1 cellular context compared by ENCODE assay signal in the genomic region with DNA sequence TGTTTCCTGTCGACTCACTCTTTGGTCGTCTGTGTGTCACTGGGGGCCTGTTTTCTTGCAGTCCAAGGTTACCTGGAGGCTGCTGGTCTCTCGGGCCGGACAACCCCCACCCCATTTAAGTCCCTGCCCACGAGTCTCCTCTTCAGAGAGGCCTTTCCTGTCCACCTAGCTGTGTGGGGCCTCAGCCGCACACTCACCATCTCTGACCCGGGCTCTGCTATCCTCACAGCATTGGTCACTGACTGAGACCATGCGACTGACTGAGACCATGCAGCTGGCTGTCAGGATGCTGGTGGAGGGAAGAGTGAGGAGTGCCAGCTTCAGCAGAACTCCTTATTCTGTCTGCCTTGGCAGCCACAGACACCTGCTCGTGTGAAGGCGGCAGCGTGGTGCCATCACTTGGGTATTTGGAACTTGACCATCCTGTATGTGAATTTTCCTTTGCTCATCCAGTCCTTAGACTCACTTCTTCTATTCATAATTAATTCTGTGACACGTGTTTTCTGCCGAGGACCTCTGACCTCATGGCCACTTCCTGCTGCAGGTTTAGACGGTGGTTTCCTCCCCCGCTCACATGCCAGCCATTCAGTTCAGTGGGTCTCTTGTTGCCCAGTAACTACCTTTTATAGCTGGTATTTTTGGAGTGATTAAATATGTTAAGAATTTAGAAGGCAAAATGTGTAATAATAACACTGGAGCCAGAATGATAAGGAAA.
TF ChIP-seq lines count a peak whose summit lies in the region.

No MANE protein-coding gene starts in this region.

TF ChIP-seq in K562, 482 proteins besides CTCF, POLR2A, EP300 and RAD21 (continued from another document):
- TF ChIP-seq, protein P1, sequence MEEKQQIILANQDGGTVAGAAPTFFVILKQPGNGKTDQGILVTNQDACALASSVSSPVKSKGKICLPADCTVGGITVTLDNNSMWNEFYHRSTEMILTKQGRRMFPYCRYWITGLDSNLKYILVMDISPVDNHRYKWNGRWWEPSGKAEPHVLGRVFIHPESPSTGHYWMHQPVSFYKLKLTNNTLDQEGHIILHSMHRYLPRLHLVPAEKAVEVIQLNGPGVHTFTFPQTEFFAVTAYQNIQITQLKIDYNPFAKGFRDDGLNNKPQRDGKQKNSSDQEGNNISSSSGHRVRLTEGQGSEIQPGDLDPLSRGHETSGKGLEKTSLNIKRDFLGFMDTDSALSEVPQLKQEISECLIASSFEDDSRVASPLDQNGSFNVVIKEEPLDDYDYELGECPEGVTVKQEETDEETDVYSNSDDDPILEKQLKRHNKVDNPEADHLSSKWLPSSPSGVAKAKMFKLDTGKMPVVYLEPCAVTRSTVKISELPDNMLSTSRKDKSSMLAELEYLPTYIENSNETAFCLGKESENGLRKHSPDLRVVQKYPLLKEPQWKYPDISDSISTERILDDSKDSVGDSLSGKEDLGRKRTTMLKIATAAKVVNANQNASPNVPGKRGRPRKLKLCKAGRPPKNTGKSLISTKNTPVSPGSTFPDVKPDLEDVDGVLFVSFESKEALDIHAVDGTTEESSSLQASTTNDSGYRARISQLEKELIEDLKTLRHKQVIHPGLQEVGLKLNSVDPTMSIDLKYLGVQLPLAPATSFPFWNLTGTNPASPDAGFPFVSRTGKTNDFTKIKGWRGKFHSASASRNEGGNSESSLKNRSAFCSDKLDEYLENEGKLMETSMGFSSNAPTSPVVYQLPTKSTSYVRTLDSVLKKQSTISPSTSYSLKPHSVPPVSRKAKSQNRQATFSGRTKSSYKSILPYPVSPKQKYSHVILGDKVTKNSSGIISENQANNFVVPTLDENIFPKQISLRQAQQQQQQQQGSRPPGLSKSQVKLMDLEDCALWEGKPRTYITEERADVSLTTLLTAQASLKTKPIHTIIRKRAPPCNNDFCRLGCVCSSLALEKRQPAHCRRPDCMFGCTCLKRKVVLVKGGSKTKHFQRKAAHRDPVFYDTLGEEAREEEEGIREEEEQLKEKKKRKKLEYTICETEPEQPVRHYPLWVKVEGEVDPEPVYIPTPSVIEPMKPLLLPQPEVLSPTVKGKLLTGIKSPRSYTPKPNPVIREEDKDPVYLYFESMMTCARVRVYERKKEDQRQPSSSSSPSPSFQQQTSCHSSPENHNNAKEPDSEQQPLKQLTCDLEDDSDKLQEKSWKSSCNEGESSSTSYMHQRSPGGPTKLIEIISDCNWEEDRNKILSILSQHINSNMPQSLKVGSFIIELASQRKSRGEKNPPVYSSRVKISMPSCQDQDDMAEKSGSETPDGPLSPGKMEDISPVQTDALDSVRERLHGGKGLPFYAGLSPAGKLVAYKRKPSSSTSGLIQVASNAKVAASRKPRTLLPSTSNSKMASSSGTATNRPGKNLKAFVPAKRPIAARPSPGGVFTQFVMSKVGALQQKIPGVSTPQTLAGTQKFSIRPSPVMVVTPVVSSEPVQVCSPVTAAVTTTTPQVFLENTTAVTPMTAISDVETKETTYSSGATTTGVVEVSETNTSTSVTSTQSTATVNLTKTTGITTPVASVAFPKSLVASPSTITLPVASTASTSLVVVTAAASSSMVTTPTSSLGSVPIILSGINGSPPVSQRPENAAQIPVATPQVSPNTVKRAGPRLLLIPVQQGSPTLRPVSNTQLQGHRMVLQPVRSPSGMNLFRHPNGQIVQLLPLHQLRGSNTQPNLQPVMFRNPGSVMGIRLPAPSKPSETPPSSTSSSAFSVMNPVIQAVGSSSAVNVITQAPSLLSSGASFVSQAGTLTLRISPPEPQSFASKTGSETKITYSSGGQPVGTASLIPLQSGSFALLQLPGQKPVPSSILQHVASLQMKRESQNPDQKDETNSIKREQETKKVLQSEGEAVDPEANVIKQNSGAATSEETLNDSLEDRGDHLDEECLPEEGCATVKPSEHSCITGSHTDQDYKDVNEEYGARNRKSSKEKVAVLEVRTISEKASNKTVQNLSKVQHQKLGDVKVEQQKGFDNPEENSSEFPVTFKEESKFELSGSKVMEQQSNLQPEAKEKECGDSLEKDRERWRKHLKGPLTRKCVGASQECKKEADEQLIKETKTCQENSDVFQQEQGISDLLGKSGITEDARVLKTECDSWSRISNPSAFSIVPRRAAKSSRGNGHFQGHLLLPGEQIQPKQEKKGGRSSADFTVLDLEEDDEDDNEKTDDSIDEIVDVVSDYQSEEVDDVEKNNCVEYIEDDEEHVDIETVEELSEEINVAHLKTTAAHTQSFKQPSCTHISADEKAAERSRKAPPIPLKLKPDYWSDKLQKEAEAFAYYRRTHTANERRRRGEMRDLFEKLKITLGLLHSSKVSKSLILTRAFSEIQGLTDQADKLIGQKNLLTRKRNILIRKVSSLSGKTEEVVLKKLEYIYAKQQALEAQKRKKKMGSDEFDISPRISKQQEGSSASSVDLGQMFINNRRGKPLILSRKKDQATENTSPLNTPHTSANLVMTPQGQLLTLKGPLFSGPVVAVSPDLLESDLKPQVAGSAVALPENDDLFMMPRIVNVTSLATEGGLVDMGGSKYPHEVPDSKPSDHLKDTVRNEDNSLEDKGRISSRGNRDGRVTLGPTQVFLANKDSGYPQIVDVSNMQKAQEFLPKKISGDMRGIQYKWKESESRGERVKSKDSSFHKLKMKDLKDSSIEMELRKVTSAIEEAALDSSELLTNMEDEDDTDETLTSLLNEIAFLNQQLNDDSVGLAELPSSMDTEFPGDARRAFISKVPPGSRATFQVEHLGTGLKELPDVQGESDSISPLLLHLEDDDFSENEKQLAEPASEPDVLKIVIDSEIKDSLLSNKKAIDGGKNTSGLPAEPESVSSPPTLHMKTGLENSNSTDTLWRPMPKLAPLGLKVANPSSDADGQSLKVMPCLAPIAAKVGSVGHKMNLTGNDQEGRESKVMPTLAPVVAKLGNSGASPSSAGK (IDR thresholded peaks at IDR 0.05) = peak; percentile 21; the same call in 1 of the 2 replicates
- TF ChIP-seq NR2C2 (CRISPR knock-in tag; IDR thresholded peaks at IDR 0.05) (no peak), NR2C2 (tag; IDR thresholded peaks at IDR 0.05) (peak; percentile 28; the same call in 1 of the 2 replicates), KLF10 (CRISPR knock-in tag; IDR thresholded peaks at IDR 0.05) (no peak), ZNF584 (CRISPR knock-in tag; IDR thresholded peaks at IDR 0.05; ENCODE audit: low read depth) (no peak)
- TF ChIP-seq, protein P2, sequence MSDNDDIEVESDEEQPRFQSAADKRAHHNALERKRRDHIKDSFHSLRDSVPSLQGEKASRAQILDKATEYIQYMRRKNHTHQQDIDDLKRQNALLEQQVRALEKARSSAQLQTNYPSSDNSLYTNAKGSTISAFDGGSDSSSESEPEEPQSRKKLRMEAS (CRISPR knock-in tag; IDR thresholded peaks at IDR 0.05) = peak; percentile 12; the same call in 1 of the 2 replicates
